Comparison of ENCODE assay signal across 7 cellular contexts in genomic region chr5:18736736-18737135, GRCh38.
DNase-seq lines count a peak whose midpoint lies in the region; ATAC-seq, FAIRE-seq and TF ChIP-seq lines count a peak whose summit lies in the region.
"Not testable (repeated sequence)": the region's sequence is repeated elsewhere in the genome, so short reads cannot be mapped to it uniquely, and the experiment has no call there.

No MANE protein-coding gene starts in this region.

- H3K27me3 Mint-ChIP-seq in GM23338 (ENCODE audit: insufficient read depth, low read depth, poor library complexity); T-helper 17 cell; immature natural killer cell (ENCODE audit: low read depth in 3 of 3); stimulated activated naive CD8-positive, alpha-beta T cell treated with anti-CD3 and anti-CD28 coated beads, Interleukin-15, Interleukin-2, amounts not matched to agents 100 ng/mL and 50 ng/mL, for 24 hours: not testable (repeated sequence)

- peak; percentile 3 for DNase-seq in GM23338 (ENCODE audit: low spot score)
- not testable (repeated sequence) for DNase-seq in T-helper 17 cell; H1 (ENCODE audit: low read depth in 1 of 2, low spot score in 2 of 2); immature natural killer cell; neuronal stem cell (ENCODE audit: low spot score)

- peak overlapping the region; percentile 84; the same call in 1 of the 2 replicates for H2BK5ac ChIP-seq in H1 (ENCODE audit: low read depth, low read length)
- H2BK5ac ChIP-seq in neuronal stem cell (ENCODE audit: low read length) = not testable (repeated sequence)

- not testable (repeated sequence) for H3K4me3 ChIP-seq in GM23338; HUES64 (ENCODE audit: low read length); H1 (ENCODE audit: extremely low read depth in 1 of 4, insufficient read depth in 2 of 4, low read depth in 3 of 4, low read length in 4 of 4); neuronal stem cell (ENCODE audit: low read length in 2 of 2)

- H3K4me2 ChIP-seq in GM23338 (peak overlapping the region; percentile 41), H1 (ENCODE audit: insufficient read depth in 1 of 2, low read depth in 2 of 2, low read length in 2 of 2) (peak overlapping the region in 1 of 2 experiments; percentile 33; a peak in 1 of 4 replicates)
- H3K4me2 ChIP-seq in neuronal stem cell (ENCODE audit: insufficient read depth, low read length, poor library complexity, severe bottlenecking) = not testable (repeated sequence)

- H3K9ac ChIP-seq in HUES64 (ENCODE audit: low read depth, low read length) = peak overlapping the region; percentile 43
- not testable (repeated sequence) for H3K9ac ChIP-seq in H1 (replicated peaks in 1 of 4; ENCODE audit: extremely low read depth in 1 of 4, low read depth in 3 of 4, low read length in 3 of 4); neuronal stem cell (ENCODE audit: low read depth, low read length, poor library complexity)

- not testable (repeated sequence) for H4K8ac ChIP-seq in H1 (ENCODE audit: extremely low read depth, insufficient read depth, low read length); neuronal stem cell (ENCODE audit: low read depth, low read length)

- not testable (repeated sequence) for FAIRE-seq in H1 (lab: Jason Lieb, UNC)

- H3K4me1 ChIP-seq in GM23338 (ENCODE audit: insufficient read depth) = peaks cover 32% of the 10 kb centered on the region
- H3K4me1 ChIP-seq in HUES64 (ENCODE audit: insufficient read depth, low read length) = peaks cover 41% of the 10 kb centered on the region
- peaks cover 0 to 27% (median 7%) of the 10 kb centered on the region in 4 experiments; a peak in 6 of 7 replicates for H3K4me1 ChIP-seq in H1 (replicated peaks in 1 of 4; ENCODE audit: control insufficient read depth in 3 of 4, insufficient read depth in 4 of 4, low read length in 3 of 4)
- H3K4me1 ChIP-seq in neuronal stem cell (ENCODE audit: control insufficient read depth in 2 of 2, insufficient read depth in 1 of 2, low read depth in 1 of 2, low read length in 2 of 2) = not testable (repeated sequence)

- peak overlapping the region; percentile 74 for H2BK20ac ChIP-seq in H1 (ENCODE audit: low read length)

- peak; percentile 18; the same call in 1 of the 3 replicates for ATAC-seq in GM23338
- not testable (repeated sequence) for ATAC-seq in T-helper 17 cell

- H3K27ac Mint-ChIP-seq in GM23338 (peak overlapping the region; percentile 91), T-helper 17 cell (peak overlapping the region; percentile 21), immature natural killer cell (peak overlapping the region in 4 of 6 donors; percentile 8 to 60 (median 34))
- H3K27ac Mint-ChIP-seq in stimulated activated naive CD8-positive, alpha-beta T cell treated with anti-CD3 and anti-CD28 coated beads, Interleukin-15, Interleukin-2, amounts not matched to agents 100 ng/mL and 50 ng/mL, for 24 hours = peak overlapping the region; percentile 36

- H3K4ac ChIP-seq in H1 (replicated peaks; ENCODE audit: insufficient read length, low read depth, low read length) = peak overlapping the region; percentile 91
- H3K4ac ChIP-seq in neuronal stem cell (ENCODE audit: low read length) = not testable (repeated sequence)

- not testable (repeated sequence) for H2BK15ac ChIP-seq in H1 (ENCODE audit: low read length); neuronal stem cell (ENCODE audit: low read length)

- H3K36me3 ChIP-seq in GM23338 (ENCODE audit: insufficient read depth); HUES64 (ENCODE audit: insufficient read depth, low read length); H1 (ENCODE audit: control insufficient read depth in 2 of 4, insufficient read depth in 4 of 4, low read length in 3 of 4); neuronal stem cell (replicated peaks in 1 of 2; ENCODE audit: control insufficient read depth in 2 of 2, insufficient read depth in 2 of 2, low read length in 2 of 2): not testable (repeated sequence)

- H4K91ac ChIP-seq in H1 (replicated peaks; ENCODE audit: insufficient read length, low read length) = peak overlapping the region; percentile 77
- H4K91ac ChIP-seq in neuronal stem cell (ENCODE audit: low read depth, low read length, poor library complexity) = not testable (repeated sequence)

- not testable (repeated sequence) for H3K9me2 ChIP-seq in GM23338 (ENCODE audit: insufficient read depth)

- H3K27me3 ChIP-seq in GM23338 (ENCODE audit: insufficient read depth); HUES64 (ENCODE audit: insufficient read depth, low read length); H1 (replicated peaks in 1 of 4; ENCODE audit: control insufficient read depth in 3 of 4, extremely low read depth in 1 of 4, insufficient read depth in 3 of 4, low read length in 3 of 4); neuronal stem cell (ENCODE audit: control insufficient read depth in 3 of 3, insufficient read depth in 3 of 3, low read depth in 1 of 3, low read length in 3 of 3): not testable (repeated sequence)

- CTCF ChIA-PET in H1 (lab: Charles Lee; ENCODE audit: partially characterized antibody) = interaction anchor here (0.8 to 1.4 kb wide), 4 partner anchors 12 to 1452 kb away, joined by 3 to 4 read pairs (median 3); no protein-coding TSS in a partner anchor

- H3K23me2 ChIP-seq in H1 (ENCODE audit: low read depth, low read length) = not testable (repeated sequence)

- not testable (repeated sequence) for H3K14ac ChIP-seq in H1 (ENCODE audit: insufficient read length); neuronal stem cell (ENCODE audit: low read length)

- H2AK5ac ChIP-seq in H1 (ENCODE audit: low read depth, low read length) = 0 out of 2 replicates have a peak overlapping the region, but pooled peaks have one; percentile 17
- H2AK5ac ChIP-seq in neuronal stem cell (ENCODE audit: low read depth, low read length) = not testable (repeated sequence)

- not testable (repeated sequence) for H4K5ac ChIP-seq in H1 (ENCODE audit: insufficient read length, low read depth, low read length)

- H3K4me3 Mint-ChIP-seq in GM23338; T-helper 17 cell; immature natural killer cell; stimulated activated naive CD8-positive, alpha-beta T cell treated with anti-CD3 and anti-CD28 coated beads, Interleukin-15, Interleukin-2, amounts not matched to agents 100 ng/mL and 50 ng/mL, for 24 hours: not testable (repeated sequence)

- H3K4me1 Mint-ChIP-seq in GM23338 (peaks cover 38% of the 10 kb centered on the region), T-helper 17 cell (peaks cover 36% of the 10 kb centered on the region), immature natural killer cell (peaks cover 52 to 77% of the 10 kb centered on the region in 2 donors)
- peaks cover 32% of the 10 kb centered on the region for H3K4me1 Mint-ChIP-seq in stimulated activated naive CD8-positive, alpha-beta T cell treated with anti-CD3 and anti-CD28 coated beads, Interleukin-15, Interleukin-2, amounts not matched to agents 100 ng/mL and 50 ng/mL, for 24 hours (ENCODE audit: low read depth)

- WGBS in HUES64 = 48% methylated on average over 7 of the region's 7 CpGs
- 84% methylated on average over 7 of the region's 7 CpGs; no CpG with 5 or more reads in 1 of the 2 experiments for whole genome bisulfite sequencing in H1 (ENCODE audit: extremely low coverage in 1 of 2, insufficient coverage in 1 of 2, insufficient read length in 1 of 2, insufficient replicate concordance in 2 of 2, low coverage in 1 of 2, low lambda C conversion rate in 2 of 2, missing lambda C conversion rate in 1 of 2), 2 experiments
- WGBS in neuronal stem cell (ENCODE audit: extremely low coverage in 2 of 2, insufficient read length in 2 of 2, insufficient replicate concordance in 1 of 2), 2 donors = no CpG with 5 or more reads among the region's 7 CpGs

- H3F3A ChIP-seq in GM23338 (replicated peaks; ENCODE audit: low read depth) = not testable (repeated sequence)

- H3K23ac ChIP-seq in H1 (ENCODE audit: insufficient read length); neuronal stem cell (ENCODE audit: low read depth, low read length, poor library complexity): not testable (repeated sequence)

- H2BK12ac ChIP-seq in H1 (ENCODE audit: low read depth, low read length) = peak overlapping the region; percentile 65; the same call in 1 of the 2 replicates
- not testable (repeated sequence) for H2BK12ac ChIP-seq in neuronal stem cell (ENCODE audit: low read length)

- H2BK120ac ChIP-seq in H1 (replicated peaks; ENCODE audit: low read depth, low read length) = peak overlapping the region; percentile 93
- H2BK120ac ChIP-seq in neuronal stem cell (ENCODE audit: low read depth, low read length) = not testable (repeated sequence)

- not testable (repeated sequence) for H3K79me1 ChIP-seq in H1 (ENCODE audit: low read depth, low read length); neuronal stem cell (ENCODE audit: low read depth, low read length)

- not testable (repeated sequence) for TF ChIP-seq CTCF in GM23338 (conservative IDR thresholded peaks at IDR 0.05; ENCODE audit: low read depth in 2 of 2); H1 (IDR thresholded peaks at IDR 0.05; ENCODE audit: control extremely low read depth in 1 of 3, insufficient read depth in 1 of 3, low read depth in 1 of 3, low read length in 3 of 3)

- H4K20me1 ChIP-seq in GM23338 (replicated peaks; ENCODE audit: insufficient read depth); H1 (replicated peaks in 1 of 2; ENCODE audit: control insufficient read depth in 1 of 2, insufficient read depth in 2 of 2, low read length in 2 of 2): not testable (repeated sequence)

- not testable (repeated sequence) for TF ChIP-seq RAD21 in H1 (IDR thresholded peaks at IDR 0.05 in 1 of 2, conservative IDR thresholded peaks at IDR 0.05 in 1 of 2; ENCODE audit: low read depth in 2 of 2, low read length in 2 of 2)

- POLR2A ChIA-PET in H1 (lab: Charles Lee; ENCODE audit: partially characterized antibody) = interaction anchor here (0.6 kb wide), 1 partner anchor 38 kb away, joined by 3 read pairs; no protein-coding TSS in a partner anchor

- H2AFZ ChIP-seq in GM23338 (peak overlapping the region; percentile 5; the same call in 1 of the 2 replicates), H1 (ENCODE audit: low read length) (peak overlapping the region; percentile 73; the same call in 1 of the 2 replicates), neuronal stem cell (ENCODE audit: low read length) (peak overlapping the region; percentile 74)

- H3K79me2 ChIP-seq in GM23338 (replicated peaks; ENCODE audit: insufficient read depth); H1 (ENCODE audit: control insufficient read depth in 1 of 2, insufficient read depth in 2 of 2, low read length in 2 of 2): not testable (repeated sequence)

- TF ChIP-seq POLR2A in H1 (IDR thresholded peaks at IDR 0.05; ENCODE audit: control extremely low read depth in 1 of 2, low read depth in 2 of 2, low read length in 2 of 2) = not testable (repeated sequence)

- H3K56ac ChIP-seq in H1 (replicated peaks; ENCODE audit: insufficient read length, low read depth, low read length) = not testable (repeated sequence)

- H3K9me3 ChIP-seq in HUES64 (ENCODE audit: insufficient read depth, low read depth, low read length); T-helper 17 cell (ENCODE audit: control insufficient read depth, low read length, poor library complexity, severe bottlenecking); H1 (ENCODE audit: insufficient read depth in 2 of 2, low read depth in 1 of 2, low read length in 1 of 2); neuronal stem cell (replicated peaks in 1 of 2; ENCODE audit: control insufficient read depth in 2 of 2, insufficient read depth in 1 of 2, low read depth in 1 of 2, low read length in 2 of 2): not testable (repeated sequence)

- H3K27ac ChIP-seq in GM23338 (ENCODE audit: low read depth) = peak overlapping the region; percentile 88
- H3K27ac ChIP-seq in HUES64 (ENCODE audit: low read depth, low read length) = peak overlapping the region; percentile 90
- not testable (repeated sequence) for H3K27ac ChIP-seq in H1 (ENCODE audit: low read depth, low read length); neuronal stem cell (replicated peaks; ENCODE audit: low read length)

- not testable (repeated sequence) for TF ChIP-seq EP300 in H1 (IDR thresholded peaks at IDR 0.05; ENCODE audit: borderline replicate concordance in 1 of 2, low read depth in 2 of 2, low read length in 2 of 2)

- peaks cover 12% of the 10 kb centered on the region for H3K9me3 Mint-ChIP-seq in GM23338
- H3K9me3 Mint-ChIP-seq in immature natural killer cell; stimulated activated naive CD8-positive, alpha-beta T cell treated with anti-CD3 and anti-CD28 coated beads, Interleukin-15, Interleukin-2, amounts not matched to agents 100 ng/mL and 50 ng/mL, for 24 hours: not testable (repeated sequence)

- H3K36me3 Mint-ChIP-seq in GM23338 (ENCODE audit: low read depth) (peaks cover 25% of the 10 kb centered on the region), immature natural killer cell (peaks cover 13 to 17% (median 13%) of the 10 kb centered on the region in 3 donors)
- not testable (repeated sequence) for H3K36me3 Mint-ChIP-seq in T-helper 17 cell (ENCODE audit: low read depth)
- H3K36me3 Mint-ChIP-seq in stimulated activated naive CD8-positive, alpha-beta T cell treated with anti-CD3 and anti-CD28 coated beads, Interleukin-15, Interleukin-2, amounts not matched to agents 100 ng/mL and 50 ng/mL, for 24 hours (ENCODE audit: low read depth) = peaks cover 49% of the 10 kb centered on the region

- H3K18ac ChIP-seq in H1 (ENCODE audit: extremely low read depth, low read length) = peak overlapping the region; percentile 43; the same call in 1 of the 2 replicates
- H3K18ac ChIP-seq in neuronal stem cell (ENCODE audit: low read length) = not testable (repeated sequence)

Comparison
In these comparisons a context has a peak if more than half of its experiments do, and no peak if none do; other contexts are left out.
1. H2AFZ ChIP-seq: peak in every context shown above with its lines; median percentile 74 in neuronal stem cell; 73 in H1; 5 in GM23338.
2. H3K27ac Mint-ChIP-seq: peak in every context shown above with its lines; median percentile 91 in GM23338; 36 in stimulated activated naive CD8-positive, alpha-beta T cell treated with anti-CD3 and anti-CD28 coated beads, Interleukin-15, Interleukin-2, amounts not matched to agents 100 ng/mL and 50 ng/mL, for 24 hours; 34 in immature natural killer cell; 21 in T-helper 17 cell.